21 cellular contexts compared by ENCODE assay signal in the genomic region with DNA sequence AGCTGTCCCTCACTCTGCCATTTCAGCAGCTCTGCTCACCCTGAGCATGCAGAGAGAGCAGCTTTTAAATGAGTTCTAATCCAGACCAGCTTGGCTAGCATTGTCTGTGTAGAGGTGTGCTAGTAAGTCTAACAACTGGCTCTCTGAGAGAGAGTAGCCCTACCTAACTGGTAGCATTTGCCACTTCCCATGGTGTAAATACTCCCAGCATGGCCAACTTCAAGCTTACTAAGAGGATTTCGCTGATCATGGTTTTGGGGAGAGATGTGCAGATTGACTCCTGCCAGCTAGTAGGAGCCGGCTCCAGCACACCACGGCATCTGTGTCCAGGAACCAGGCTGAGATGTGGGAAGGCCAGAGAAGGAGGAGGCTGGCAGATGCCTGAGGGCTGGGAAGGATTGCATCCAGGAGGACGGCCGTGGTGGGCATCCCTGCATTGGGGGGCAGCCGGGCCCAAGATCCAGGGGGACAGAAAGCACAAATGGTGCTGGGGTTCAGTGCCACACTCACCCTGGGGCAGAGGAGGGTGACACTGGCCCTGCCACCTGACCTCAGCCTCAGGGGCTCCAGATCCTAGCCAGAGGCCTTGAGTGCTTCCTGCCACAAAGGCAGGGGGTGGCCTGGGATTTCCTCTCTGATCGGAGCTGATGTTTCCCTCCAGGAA.
"Had no signal": no experiment of that assay in that cellular context is flagged by ENCODE, and none has a peak within 500 bp of the region (broad histone marks: within the 10 kb centered on the region; RNA-seq: fewer than 3 reads in every experiment).

No MANE protein-coding gene starts in this region.

- H3K27ac Mint-ChIP-seq: activated naive CD4-positive, alpha-beta T cell treated with anti-CD3 and anti-CD28 coated beads, Interleukin-2, amount 50 U/mL, for 24 hours; brain; natural killer cell treated with Interleukin-12 subunit alpha and Interleukin-12 subunit beta and Interleukin-15 and Interleukin-18, amount 100 ng/mL, for 72 hours; stimulated activated effector memory CD8-positive, alpha-beta T cell treated with anti-CD3 and anti-CD28 coated beads, Interleukin-12 subunit alpha, Interleukin-12 subunit beta, amount 100 ng/mL, for 72 hours had no signal

- DNase-seq: activated gamma-delta T cell treated with Interleukin-2 at 50 U/mL for 16 hours; activated T-cell treated with anti-CD3 and anti-CD28 coated beads, Interleukin-2, amount 50 U/mL, for 1 hour; caudate nucleus; dermis blood vessel endothelial cell; effector memory CD4-positive, alpha-beta T cell; foreskin melanocyte; hippocampal formation; left ventricle myocardium superior; midbrain; right lobe of liver; stimulated activated CD4-positive, alpha-beta T cell treated with anti-CD3 and anti-CD28 coated beads, Interleukin-2, amount 100 ng/mL, for 24 hours; stimulated activated naive CD8-positive, alpha-beta T cell treated with anti-CD3 and anti-CD28 coated beads, Interleukin-15, amount 100 ng/mL, for 72 hours had no signal

- H3K27me3 Mint-ChIP-seq: activated naive CD4-positive, alpha-beta T cell treated with anti-CD3 and anti-CD28 coated beads, Interleukin-2, amount 50 U/mL, for 24 hours had no signal

- ATAC-seq: activated CD4-positive, CD25-positive, alpha-beta regulatory T cell treated with anti-CD3 and anti-CD28 coated beads, Interleukin-2, amount 50 U/mL, for 24 hours; esophagus mucosa; stimulated activated effector memory CD8-positive, alpha-beta T cell treated with anti-CD3 and anti-CD28 coated beads, Interleukin-12 subunit alpha, Interleukin-12 subunit beta, amount 100 ng/mL, for 72 hours; stimulated activated naive CD8-positive, alpha-beta T cell treated with anti-CD3 and anti-CD28 coated beads, Interleukin-15, amount 100 ng/mL, for 72 hours had no signal

- H3K27me3 ChIP-seq: right lobe of liver, tibial artery had no signal

- H3K4me3 Mint-ChIP-seq: activated naive CD4-positive, alpha-beta T cell treated with anti-CD3 and anti-CD28 coated beads, Interleukin-2, amount 50 U/mL, for 24 hours; brain; natural killer cell treated with Interleukin-12 subunit alpha and Interleukin-12 subunit beta and Interleukin-15 and Interleukin-18, amount 100 ng/mL, for 72 hours; stimulated activated effector memory CD8-positive, alpha-beta T cell treated with anti-CD3 and anti-CD28 coated beads, Interleukin-12 subunit alpha, Interleukin-12 subunit beta, amount 100 ng/mL, for 72 hours; stimulated activated naive CD8-positive, alpha-beta T cell treated with anti-CD3 and anti-CD28 coated beads, Interleukin-15, amount 100 ng/mL, for 72 hours had no signal

- H3K4me1 Mint-ChIP-seq: activated naive CD4-positive, alpha-beta T cell treated with anti-CD3 and anti-CD28 coated beads, Interleukin-2, amount 50 U/mL, for 24 hours; stimulated activated effector memory CD8-positive, alpha-beta T cell treated with anti-CD3 and anti-CD28 coated beads, Interleukin-12 subunit alpha, Interleukin-12 subunit beta, amount 100 ng/mL, for 72 hours had no signal

- H3K9me3 ChIP-seq: right lobe of liver, tibial artery had no signal

- H3K9me3 Mint-ChIP-seq: activated naive CD4-positive, alpha-beta T cell treated with anti-CD3 and anti-CD28 coated beads, Interleukin-2, amount 50 U/mL, for 24 hours; natural killer cell treated with Interleukin-12 subunit alpha and Interleukin-12 subunit beta and Interleukin-15 and Interleukin-18, amount 100 ng/mL, for 72 hours; stimulated activated effector memory CD8-positive, alpha-beta T cell treated with anti-CD3 and anti-CD28 coated beads, Interleukin-12 subunit alpha, Interleukin-12 subunit beta, amount 100 ng/mL, for 72 hours; stimulated activated naive CD8-positive, alpha-beta T cell treated with anti-CD3 and anti-CD28 coated beads, Interleukin-15, amount 100 ng/mL, for 72 hours had no signal

- H3K36me3 Mint-ChIP-seq: activated naive CD4-positive, alpha-beta T cell treated with anti-CD3 and anti-CD28 coated beads, Interleukin-2, amount 50 U/mL, for 24 hours; brain; natural killer cell treated with Interleukin-12 subunit alpha and Interleukin-12 subunit beta and Interleukin-15 and Interleukin-18, amount 100 ng/mL, for 72 hours; stimulated activated effector memory CD8-positive, alpha-beta T cell treated with anti-CD3 and anti-CD28 coated beads, Interleukin-12 subunit alpha, Interleukin-12 subunit beta, amount 100 ng/mL, for 72 hours had no signal

- H3K4me1 ChIP-seq: parathyroid adenoma, right lobe of liver, tibial artery had no signal

- H3K27ac ChIP-seq: parathyroid adenoma, right lobe of liver, skin epidermis, tibial artery had no signal

- H3K4me3 ChIP-seq: right lobe of liver, skin epidermis, tibial artery had no signal

- H3K36me3 ChIP-seq: right lobe of liver, tibial artery had no signal
